23 cellular contexts compared by ENCODE assay signal in the genomic region with DNA sequence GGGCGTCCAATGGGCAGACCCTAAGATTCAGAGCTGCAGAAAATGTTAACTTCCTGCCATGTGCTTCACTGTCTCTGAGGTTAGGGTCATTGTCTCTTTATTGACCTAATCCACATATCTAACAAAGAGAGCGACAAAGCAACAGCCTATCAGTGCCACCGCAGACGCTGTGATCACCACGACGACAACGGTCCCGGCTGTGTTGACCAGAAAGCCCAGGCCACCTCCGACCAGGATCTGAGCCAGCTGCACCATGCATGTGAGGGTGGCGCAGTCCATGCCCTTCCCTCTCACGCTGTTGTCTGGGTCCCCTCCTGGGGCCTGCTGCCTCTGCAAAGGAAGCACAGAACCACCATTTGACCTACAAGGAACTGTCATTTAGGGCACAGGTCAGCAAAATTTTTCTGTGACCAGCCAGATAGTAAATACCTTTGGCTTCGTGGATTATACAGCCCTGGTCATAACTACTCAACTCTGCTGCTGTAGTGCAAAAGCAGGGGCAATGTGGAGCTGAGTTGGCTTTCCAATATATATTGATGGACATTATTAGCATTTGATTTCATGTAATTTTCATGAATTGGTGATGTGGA. TPM values are rescaled to one million over a fixed set of nuclear protein-coding genes. Genes with fewer than 3 reads are reported as not detected.
"Had no signal": no experiment of that assay in that cellular context is flagged by ENCODE, and none has a peak within 500 bp of the region (broad histone marks: within the 10 kb centered on the region; RNA-seq: fewer than 3 reads in every experiment).

No MANE protein-coding gene starts in this region.

- DNase-seq: activated CD4-positive, alpha-beta T cell treated with anti-CD3 and anti-CD28 coated beads, Interleukin-2, amount 10 ng/mL, durations not matched to agents 24 days and 14 days; activated CD8-positive, alpha-beta T cell treated with anti-CD3 and anti-CD28 coated beads, Interleukin-2, amount 10 ng/mL, durations not matched to agents 7 days and 5 days; activated gamma-delta T cell; activated naive CD4-positive, alpha-beta T cell treated with anti-CD3 and anti-CD28 coated beads, Interleukin-2, amount 50 U/mL, for 16 hours; activated naive CD8-positive, alpha-beta T cell treated with anti-CD3 and anti-CD28 coated beads, Interleukin-2, amount 50 U/mL, for 24 hours; erythroblast; foreskin fibroblast; heart right ventricle; kidney; lower lobe of right lung; naive thymus-derived CD4-positive, alpha-beta T cell; stimulated activated CD4-positive, alpha-beta T cell treated with anti-CD3 and anti-CD28 coated beads, Interleukin-2, amount 100 ng/mL, for 48 hours; stimulated activated CD8-positive, alpha-beta memory T cell treated with anti-CD3 and anti-CD28 coated beads, Interleukin-4, amount 100 ng/mL, for 48 hours; stimulated activated naive B cell treated with anti-CD40 and anti-IgM and Interleukin-4, amounts not matched to agents 10 μg/mL and 1 μg/mL and 100 μg/mL, for 72 hours; T-helper 17 cell had no signal

- H3K36me3 Mint-ChIP-seq: naive thymus-derived CD4-positive, alpha-beta T cell; stimulated activated naive B cell treated with anti-CD40 and anti-IgM and Interleukin-4, amounts not matched to agents 10 μg/mL and 1 μg/mL and 100 μg/mL, for 72 hours had no signal

- H3K36me3 ChIP-seq: heart right ventricle, lower lobe of right lung, upper lobe of left lung had no signal

- H3K4me3 ChIP-seq: heart right ventricle, lower lobe of right lung, upper lobe of left lung had no signal

- H3K4me1 ChIP-seq: heart right ventricle, lower lobe of right lung, upper lobe of left lung had no signal

- FAIRE-seq: kidney had no signal

- ATAC-seq: activated CD4-positive, CD25-positive, alpha-beta regulatory T cell treated with anti-CD3 and anti-CD28 coated beads, Interleukin-2, amount 50 U/mL, for 24 hours; activated CD8-positive, alpha-beta T cell treated with anti-CD3 and anti-CD28 coated beads, Interleukin-2, amount 10 ng/mL, durations not matched to agents 7 days and 5 days; activated naive CD8-positive, alpha-beta T cell treated with anti-CD3 and anti-CD28 coated beads, Interleukin-2, amount 50 U/mL, for 24 hours; heart right ventricle; lower lobe of right lung; naive thymus-derived CD4-positive, alpha-beta T cell; stimulated activated naive B cell treated with anti-CD40 and anti-IgM and Interleukin-4, amounts not matched to agents 10 μg/mL and 1 μg/mL and 100 μg/mL, for 72 hours; T-helper 17 cell had no signal

- H3K27me3 ChIP-seq: upper lobe of left lung had no signal

- H3K9me3 ChIP-seq: lower lobe of right lung, upper lobe of left lung had no signal

- H3K27ac ChIP-seq: heart right ventricle, lower lobe of right lung, upper lobe of left lung had no signal

- H3K4me3 Mint-ChIP-seq: activated CD4-positive, alpha-beta T cell treated with anti-CD3 and anti-CD28 coated beads, Interleukin-2, amount 10 ng/mL, durations not matched to agents 24 days and 14 days; activated CD8-positive, alpha-beta T cell treated with anti-CD3 and anti-CD28 coated beads, Interleukin-2, amount 10 ng/mL, durations not matched to agents 7 days and 5 days; activated naive CD8-positive, alpha-beta T cell treated with anti-CD3 and anti-CD28 coated beads, Interleukin-2, amount 50 U/mL, for 24 hours; activated T-helper 1 cell treated with anti-CD3 and anti-CD28 coated beads, Interleukin-12 subunit alpha, Interleukin-12 subunit beta, Interleukin-2, Interleukin-4 antibody, amounts not matched to agents 30 ng/mL and 10 ng/mL and 1 ng/mL, durations not matched to agents 14 hours and 24 hours and 36 hours; naive thymus-derived CD4-positive, alpha-beta T cell; neural crest cell; stimulated activated naive B cell treated with anti-CD40 and anti-IgM and Interleukin-4, amounts not matched to agents 10 μg/mL and 1 μg/mL and 100 μg/mL, for 72 hours; T-helper 17 cell had no signal

- H3K4me1 Mint-ChIP-seq: activated CD4-positive, alpha-beta T cell treated with anti-CD3 and anti-CD28 coated beads, Interleukin-2, amount 10 ng/mL, durations not matched to agents 24 days and 14 days; activated naive CD8-positive, alpha-beta T cell treated with anti-CD3 and anti-CD28 coated beads, Interleukin-2, amount 50 U/mL, for 24 hours; neural crest cell; stimulated activated naive B cell treated with anti-CD40 and anti-IgM and Interleukin-4, amounts not matched to agents 10 μg/mL and 1 μg/mL and 100 μg/mL, for 72 hours; T-helper 17 cell had no signal

- H3K9me3 Mint-ChIP-seq: activated naive CD8-positive, alpha-beta T cell treated with anti-CD3 and anti-CD28 coated beads, Interleukin-2, amount 50 U/mL, for 24 hours; activated T-helper 1 cell treated with anti-CD3 and anti-CD28 coated beads, Interleukin-12 subunit alpha, Interleukin-12 subunit beta, Interleukin-2, Interleukin-4 antibody, amounts not matched to agents 30 ng/mL and 10 ng/mL and 1 ng/mL, durations not matched to agents 14 hours and 24 hours and 36 hours; neural crest cell had no signal

- H3K27ac Mint-ChIP-seq: activated CD4-positive, alpha-beta T cell treated with anti-CD3 and anti-CD28 coated beads, Interleukin-2, amount 10 ng/mL, durations not matched to agents 24 days and 14 days; activated CD8-positive, alpha-beta T cell treated with anti-CD3 and anti-CD28 coated beads, Interleukin-2, amount 10 ng/mL, durations not matched to agents 7 days and 5 days; activated naive CD8-positive, alpha-beta T cell treated with anti-CD3 and anti-CD28 coated beads, Interleukin-2, amount 50 U/mL, for 24 hours; activated T-helper 1 cell treated with anti-CD3 and anti-CD28 coated beads, Interleukin-12 subunit alpha, Interleukin-12 subunit beta, Interleukin-2, Interleukin-4 antibody, amounts not matched to agents 30 ng/mL and 10 ng/mL and 1 ng/mL, durations not matched to agents 14 hours and 24 hours and 36 hours; naive thymus-derived CD4-positive, alpha-beta T cell; progenitor cell of endocrine pancreas; stimulated activated naive B cell treated with anti-CD40 and anti-IgM and Interleukin-4, amounts not matched to agents 10 μg/mL and 1 μg/mL and 100 μg/mL, for 72 hours; T-helper 17 cell had no signal

RNA-seq across cellular contexts. Expression of gene RXFP3, which starts 8.5 kb away (rescaled TPM):
- total RNA-seq: activated CD4-positive, alpha-beta T cell treated with anti-CD3 and anti-CD28 coated beads, Interleukin-2, amount 10 ng/mL, durations not matched to agents 24 days and 14 days; activated CD8-positive, alpha-beta T cell treated with anti-CD3 and anti-CD28 coated beads, Interleukin-2, amount 10 ng/mL, durations not matched to agents 7 days and 5 days; activated T-helper 1 cell treated with anti-CD3 and anti-CD28 coated beads, Interleukin-12 subunit alpha, Interleukin-12 subunit beta, Interleukin-2, Interleukin-4 antibody, amounts not matched to agents 30 ng/mL and 10 ng/mL and 1 ng/mL, durations not matched to agents 14 hours and 24 hours and 36 hours; chondrocyte; fibroblast of lung; heart right ventricle; kidney; lower lobe of right lung; naive thymus-derived CD4-positive, alpha-beta T cell; omental fat pad; progenitor cell of endocrine pancreas; T-helper 17 cell; upper lobe of left lung had no signal
- polyA plus RNA-seq: fibroblast of lung; naive thymus-derived CD4-positive, alpha-beta T cell had no signal

RNA-seq across cellular contexts. Expression of gene SLC45A2, which starts 39.9 kb away (rescaled TPM):
- total RNA-seq: activated CD4-positive, alpha-beta T cell treated with anti-CD3 and anti-CD28 coated beads, Interleukin-2, amount 10 ng/mL, durations not matched to agents 24 days and 14 days; lower lobe of right lung; T-helper 17 cell had no signal
- polyA plus RNA-seq: fibroblast of lung; heart right ventricle; naive thymus-derived CD4-positive, alpha-beta T cell had no signal

RNA-seq across cellular contexts. Expression of gene ADAMTS12, which starts 52.8 kb away (rescaled TPM):
- total RNA-seq: activated CD4-positive, alpha-beta T cell treated with anti-CD3 and anti-CD28 coated beads, Interleukin-2, amount 10 ng/mL, durations not matched to agents 24 days and 14 days; activated CD8-positive, alpha-beta T cell treated with anti-CD3 and anti-CD28 coated beads, Interleukin-2, amount 10 ng/mL, durations not matched to agents 7 days and 5 days; activated T-helper 1 cell treated with anti-CD3 and anti-CD28 coated beads, Interleukin-12 subunit alpha, Interleukin-12 subunit beta, Interleukin-2, Interleukin-4 antibody, amounts not matched to agents 30 ng/mL and 10 ng/mL and 1 ng/mL, durations not matched to agents 14 hours and 24 hours and 36 hours; naive thymus-derived CD4-positive, alpha-beta T cell; T-helper 17 cell had no signal
- polyA plus RNA-seq: naive thymus-derived CD4-positive, alpha-beta T cell had no signal
